Comparison of ENCODE assay signal across 14 cellular contexts in the genomic region with DNA sequence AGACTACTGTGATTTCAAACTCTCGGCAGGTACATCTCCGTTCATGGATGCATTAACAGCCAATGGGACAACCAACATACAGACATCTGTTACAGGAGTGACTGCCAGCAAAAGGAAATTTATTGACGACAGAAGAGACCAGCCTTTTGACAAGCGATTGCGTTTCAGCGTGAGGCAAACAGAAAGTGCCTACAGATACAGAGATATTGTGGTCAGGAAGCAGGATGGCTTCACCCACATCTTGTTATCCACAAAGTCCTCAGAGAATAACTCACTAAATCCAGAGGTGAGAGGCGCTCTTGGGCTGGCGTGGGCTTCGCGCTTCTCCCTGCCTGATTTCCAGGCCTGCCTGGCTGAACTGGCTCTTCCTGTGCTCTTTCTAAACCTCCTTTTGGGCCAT.
DNase-seq lines count a peak whose midpoint lies in the region; ATAC-seq, FAIRE-seq and TF ChIP-seq lines count a peak whose summit lies in the region.
"Had no signal": no experiment of that assay in that cellular context is flagged by ENCODE, and none has a peak within 500 bp of the region (broad histone marks: within the 10 kb centered on the region; RNA-seq: fewer than 3 reads in every experiment).

No MANE protein-coding gene starts in this region.

- H3K27me3 ChIP-seq in OCI-LY3 (ENCODE audit: low read depth, low read length) (no peaks in the 10 kb centered on the region), GM12878 (replicated peaks in 1 of 2; ENCODE audit: control insufficient read depth in 2 of 2, insufficient read depth in 2 of 2, low read length in 1 of 2) (no peaks in the 10 kb centered on the region), small intestine (ENCODE audit: control insufficient read depth in 2 of 2, insufficient read depth in 2 of 2, low read length in 2 of 2) (no peaks in the 10 kb centered on the region), WERI-Rb-1 (ENCODE audit: insufficient read depth, low read depth, severe bottlenecking) (no peaks in the 10 kb centered on the region)
- H3K27me3 ChIP-seq: heart right ventricle had no signal

- TF ChIP-seq POLR2A in GM12878 (IDR thresholded peaks at IDR 0.05; ENCODE audit: low read depth, low read length) = no peak

- SMC1A ChIA-PET in GM12878 (lab: Charles Lee; ENCODE audit: uncharacterized antibody, unreplicated experiment) = interaction anchor here (0.7 to 1.3 kb wide), 6 partner anchors 8 to 75 kb away, joined by 3 to 5 read pairs (median 4); no protein-coding TSS in a partner anchor

- POLR2A ChIA-PET in GM12878 (lab: Charles Lee) = no interaction called here

- H3K4me1 ChIP-seq in OCI-LY3 (ENCODE audit: low read length) (peaks cover 33% of the 10 kb centered on the region), GM12878 (ENCODE audit: control insufficient read depth, insufficient read depth, low read length) (peaks cover 12% of the 10 kb centered on the region), small intestine (ENCODE audit: control insufficient read depth in 2 of 2, insufficient read depth in 1 of 2, low read depth in 1 of 2, low read length in 1 of 2) (peaks cover 0 to 15% of the 10 kb centered on the region in 2 donors)

- intact Hi-C loops in GM12878 (cut with micrococcal nuclease; ENCODE audit: unreplicated experiment) = loop anchor here (5.0 kb wide), 1 partner anchor 78 kb away; no protein-coding TSS in a partner anchor

- no peak for FAIRE-seq in GM12878 (lab: Jason Lieb, UNC)
- no peak for FAIRE-seq in small intestine (lab: Jason Lieb, UNC)
- FAIRE-seq: bronchial epithelial cell had no signal

- H3K36me3 ChIP-seq in OCI-LY3 (replicated peaks; ENCODE audit: low read depth, low read length) (peaks cover 4% of the 10 kb centered on the region), GM12878 (ENCODE audit: control insufficient read depth in 2 of 2, insufficient read depth in 2 of 2, low read length in 1 of 2) (peaks cover 5 to 16% of the 10 kb centered on the region in 2 experiments), small intestine (ENCODE audit: control insufficient read depth in 2 of 2, insufficient read depth in 2 of 2, low read length in 2 of 2) (no peaks in the 10 kb centered on the region), WERI-Rb-1 (peaks cover 4% of the 10 kb centered on the region)
- H3K36me3 ChIP-seq: left ventricle myocardium inferior had no signal

- peak; percentile 11 for DNase-seq in stimulated activated naive CD4-positive, alpha-beta T cell treated with Interleukin-2 at 50 U/mL for 16 hours (lab: John Stamatoyannopoulos, UW)
- no peak for DNase-seq in stimulated activated naive CD4-positive, alpha-beta T cell (lab: John Stamatoyannopoulos, UW)
- no peak for DNase-seq in GM12878 (ENCODE audit: low read depth, low spot score)
- no peak for DNase-seq in small intestine
- no peak for DNase-seq in WERI-Rb-1
- DNase-seq in NOMO-1 treated with dmso at 0.1 percent for 144 hours (lab: John Stamatoyannopoulos, UW; ENCODE audit: unreplicated experiment) = no peak
- DNase-seq in NCI-H2029 treated with DMSO at 0.1 percent for 48 hours (lab: John Stamatoyannopoulos, UW) = no peak
- DNase-seq: AML-193, heart right ventricle, left ventricle myocardium inferior, PC-3 had no signal

- no peaks in the 10 kb centered on the region for H3K9me3 ChIP-seq in OCI-LY3 (ENCODE audit: insufficient read depth, low read length)
- no peaks in the 10 kb centered on the region for H3K9me3 ChIP-seq in GM12878 (replicated peaks; ENCODE audit: control insufficient read depth, insufficient read depth, low read length)
- no peaks in the 10 kb centered on the region for H3K9me3 ChIP-seq in small intestine (ENCODE audit: control insufficient read depth, low read depth)
- H3K9me3 ChIP-seq in WERI-Rb-1 (ENCODE audit: severe bottlenecking) = no peaks in the 10 kb centered on the region
- H3K9me3 ChIP-seq: heart right ventricle, left ventricle myocardium inferior had no signal

- CTCF ChIA-PET in GM12878 (lab: Yijun Ruan, JAX) = interaction anchor here (0.8 to 2.2 kb wide), 6 partner anchors 27 to 226 kb away, joined by 3 to 10 read pairs (median 5); no protein-coding TSS in a partner anchor

- H3K27ac ChIP-seq in OCI-LY3 (ENCODE audit: low read length) (no peak overlapping the region), GM12878 (ENCODE audit: control insufficient read depth, insufficient read depth) (no peak overlapping the region; the same call in 1 of the 2 replicates), small intestine (ENCODE audit: low read depth in 1 of 2, low read length in 1 of 2) (no peak overlapping the region), WERI-Rb-1 (no peak overlapping the region)
- H3K27ac ChIP-seq: heart right ventricle, left ventricle myocardium inferior had no signal

- RAD21 ChIA-PET in GM12878 (lab: Charles Lee; ENCODE audit: unreplicated experiment) = interaction anchor here (1.1 to 1.6 kb wide), 2 partner anchors 159 to 160 kb away, joined by 3 to 4 read pairs; partner anchors contain the start of gene CDYL

- TF ChIP-seq RAD21 in GM12878 (IDR thresholded peaks at IDR 0.05; ENCODE audit: insufficient read depth, low read depth, low read length) = no peak

- H3K9ac ChIP-seq in OCI-LY3 (ENCODE audit: low read length) = no peak overlapping the region
- H3K9ac ChIP-seq in GM12878 (ENCODE audit: control insufficient read depth, insufficient read depth, low read length) = no peak overlapping the region

- WGBS in GM12878 (ENCODE audit: insufficient coverage, insufficient replicate concordance, low lambda C conversion rate, missing lambda C conversion rate) = 20% methylated on average over 10 of the region's 10 CpGs
- WGBS in small intestine, 3 donors = 78 to 88% (median 83%) methylated on average over 10 of the region's 10 CpGs

- BruUV-seq in GM12878 (replicated peaks; lab: Mats Ljungman, UMichigan) = no TSS peak

- H3K79me2 ChIP-seq in OCI-LY3 (ENCODE audit: low read length) = peaks cover 28% of the 10 kb centered on the region
- peaks cover 2% of the 10 kb centered on the region for H3K79me2 ChIP-seq in GM12878 (ENCODE audit: control insufficient read depth, insufficient read depth, low read length)

- H2AFZ ChIP-seq in OCI-LY3 (ENCODE audit: low read depth, low read length) (no peak overlapping the region), GM12878 (ENCODE audit: control insufficient read depth, low read depth, low read length) (no peak overlapping the region)

- H4K20me1 ChIP-seq in OCI-LY3 (ENCODE audit: insufficient read depth, low read length) = peaks cover 9% of the 10 kb centered on the region; the same call in 1 of the 2 replicates
- peaks cover 3% of the 10 kb centered on the region; the same call in 1 of the 2 replicates for H4K20me1 ChIP-seq in GM12878 (ENCODE audit: control insufficient read depth, insufficient read depth)

- ATAC-seq in GM12878 = peak; percentile 61
- ATAC-seq: heart right ventricle, PC-3 had no signal

- no peak for TF ChIP-seq EP300 in GM12878 (IDR thresholded peaks at IDR 0.05; ENCODE audit: borderline replicate concordance in 1 of 2, control insufficient read depth in 1 of 2, low read depth in 2 of 2, low read length in 2 of 2)

- peak overlapping the region; percentile 45 for H3K4me2 ChIP-seq in OCI-LY3 (ENCODE audit: low read length)
- peak overlapping the region; percentile 46 for H3K4me2 ChIP-seq in GM12878 (ENCODE audit: control insufficient read depth, insufficient read depth)

- no peak for TF ChIP-seq CTCF in OCI-LY3 (IDR thresholded peaks at IDR 0.05; ENCODE audit: low read depth, low read length)
- no peak for TF ChIP-seq CTCF in GM12878 (IDR thresholded peaks at IDR 0.05 in 2 of 3, conservative IDR thresholded peaks at IDR 0.05 in 1 of 3; ENCODE audit: control insufficient read depth in 2 of 3, extremely low read depth in 1 of 3, insufficient read depth in 1 of 3, low read depth in 3 of 3, low read length in 3 of 3)
- no peak for TF ChIP-seq CTCF in WERI-Rb-1 (IDR thresholded peaks at IDR 0.05; ENCODE audit: low read depth, low read length)

- H3K4me3 ChIP-seq in OCI-LY3 (ENCODE audit: low read length) (no peak overlapping the region), GM12878 (no peak overlapping the region), small intestine (ENCODE audit: low read depth in 1 of 2, low read length in 2 of 2) (no peak overlapping the region), WERI-Rb-1 (ENCODE audit: low read depth, low read length) (no peak overlapping the region)
- H3K4me3 ChIP-seq: heart right ventricle, left ventricle myocardium inferior, skin epidermis had no signal

- in situ Hi-C loops in GM12878 (cut with MboI) = no loop called here

TF ChIP-seq in GM12878, 131 proteins besides CTCF, POLR2A, EP300 and RAD21 (continues in another document):
- TF ChIP-seq MXI1 (IDR thresholded peaks at IDR 0.05; ENCODE audit: low read depth, low read length) (no peak), ZBED1 (IDR thresholded peaks at IDR 0.05; ENCODE audit: borderline replicate concordance) (no peak), MTA2 (IDR thresholded peaks at IDR 0.05; ENCODE audit: low read depth) (no peak), USF1 (IDR thresholded peaks at IDR 0.05; ENCODE audit: borderline replicate concordance, extremely low read length, insufficient read depth, low read depth, low read length) (no peak), BCL11A (IDR thresholded peaks at IDR 0.05; ENCODE audit: low read depth, low read length) (no peak), EED (IDR thresholded peaks at IDR 0.05; ENCODE audit: low read depth) (peak; percentile 48), MEF2B (IDR thresholded peaks at IDR 0.05; ENCODE audit: partially characterized antibody, poor library complexity, severe bottlenecking) (no peak), RUNX3 (IDR thresholded peaks at IDR 0.05; ENCODE audit: low read length) (peak; percentile 74), IKZF1 (conservative IDR thresholded peaks at IDR 0.05) (peak; percentile 38; the same call in 1 of the 2 replicates), CEBPB (IDR thresholded peaks at IDR 0.05; ENCODE audit: borderline replicate concordance in 1 of 2, low read depth in 2 of 2, low read length in 2 of 2) (no peak), ZNF384 (IDR thresholded peaks at IDR 0.05; ENCODE audit: borderline replicate concordance, low read depth, low read length) (no peak), IRF4 (IDR thresholded peaks at IDR 0.05; ENCODE audit: low read depth, low read length) (no peak), DPF2 (IDR thresholded peaks at IDR 0.05) (no peak), RELA (IDR thresholded peaks at IDR 0.05; ENCODE audit: borderline replicate concordance, partially characterized antibody) (no peak), NR2F1 (conservative IDR thresholded peaks at IDR 0.05) (no peak)
